ENCODE assay signal across 1 cellular context in the genomic region with DNA sequence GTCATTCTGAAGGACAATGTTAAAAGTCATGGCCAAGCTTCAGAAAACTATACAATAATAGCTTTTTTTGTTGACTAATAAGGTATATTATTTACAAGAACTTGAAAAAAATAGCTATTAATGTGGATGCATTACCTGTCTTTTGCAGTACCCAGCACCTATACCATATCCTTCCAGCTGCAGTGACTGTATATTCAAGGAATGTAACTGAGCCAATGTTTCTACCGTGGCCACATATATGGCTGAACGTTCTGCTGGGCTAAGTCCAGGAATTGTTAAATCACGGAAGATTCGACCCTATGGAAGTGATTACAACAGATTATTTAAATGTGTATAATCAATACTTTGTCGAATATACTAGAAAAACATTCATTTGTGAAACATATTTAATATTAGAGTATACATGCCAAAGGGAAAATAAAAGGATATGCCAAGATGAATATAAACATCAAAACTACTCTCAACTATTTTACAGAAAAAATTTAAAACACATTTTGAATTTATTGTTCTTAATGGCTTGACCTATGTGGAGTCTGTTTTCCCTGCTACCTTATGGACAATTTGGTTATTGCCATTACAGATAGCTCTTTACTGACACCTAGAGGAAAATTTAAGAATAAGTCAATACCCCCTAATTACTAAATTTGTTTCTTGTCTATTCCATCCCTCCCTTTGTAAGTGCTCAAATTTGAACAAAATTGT.
A peak's percentile ranks its signal among the peaks of the same experiment; 100 is the strongest.
TF ChIP-seq lines count a peak whose summit lies in the region.

No MANE protein-coding gene starts in this region.

TF ChIP-seq in GM12878, 131 proteins besides CTCF, POLR2A, EP300 and RAD21:
- TF ChIP-seq, protein P1, sequence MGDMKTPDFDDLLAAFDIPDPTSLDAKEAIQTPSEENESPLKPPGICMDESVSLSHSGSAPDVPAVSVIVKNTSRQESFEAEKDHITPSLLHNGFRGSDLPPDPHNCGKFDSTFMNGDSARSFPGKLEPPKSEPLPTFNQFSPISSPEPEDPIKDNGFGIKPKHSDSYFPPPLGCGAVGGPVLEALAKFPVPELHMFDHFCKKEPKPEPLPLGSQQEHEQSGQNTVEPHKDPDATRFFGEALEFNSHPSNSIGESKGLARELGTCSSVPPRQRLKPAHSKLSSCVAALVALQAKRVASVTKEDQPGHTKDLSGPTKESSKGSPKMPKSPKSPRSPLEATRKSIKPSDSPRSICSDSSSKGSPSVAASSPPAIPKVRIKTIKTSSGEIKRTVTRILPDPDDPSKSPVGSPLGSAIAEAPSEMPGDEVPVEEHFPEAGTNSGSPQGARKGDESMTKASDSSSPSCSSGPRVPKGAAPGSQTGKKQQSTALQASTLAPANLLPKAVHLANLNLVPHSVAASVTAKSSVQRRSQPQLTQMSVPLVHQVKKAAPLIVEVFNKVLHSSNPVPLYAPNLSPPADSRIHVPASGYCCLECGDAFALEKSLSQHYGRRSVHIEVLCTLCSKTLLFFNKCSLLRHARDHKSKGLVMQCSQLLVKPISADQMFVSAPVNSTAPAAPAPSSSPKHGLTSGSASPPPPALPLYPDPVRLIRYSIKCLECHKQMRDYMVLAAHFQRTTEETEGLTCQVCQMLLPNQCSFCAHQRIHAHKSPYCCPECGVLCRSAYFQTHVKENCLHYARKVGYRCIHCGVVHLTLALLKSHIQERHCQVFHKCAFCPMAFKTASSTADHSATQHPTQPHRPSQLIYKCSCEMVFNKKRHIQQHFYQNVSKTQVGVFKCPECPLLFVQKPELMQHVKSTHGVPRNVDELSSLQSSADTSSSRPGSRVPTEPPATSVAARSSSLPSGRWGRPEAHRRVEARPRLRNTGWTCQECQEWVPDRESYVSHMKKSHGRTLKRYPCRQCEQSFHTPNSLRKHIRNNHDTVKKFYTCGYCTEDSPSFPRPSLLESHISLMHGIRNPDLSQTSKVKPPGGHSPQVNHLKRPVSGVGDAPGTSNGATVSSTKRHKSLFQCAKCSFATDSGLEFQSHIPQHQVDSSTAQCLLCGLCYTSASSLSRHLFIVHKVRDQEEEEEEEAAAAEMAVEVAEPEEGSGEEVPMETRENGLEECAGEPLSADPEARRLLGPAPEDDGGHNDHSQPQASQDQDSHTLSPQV (IDR thresholded peaks at IDR 0.05) = 0 out of 2 replicates have a peak, but pooled peaks have one; percentile 18
- TF ChIP-seq JUND (IDR thresholded peaks at IDR 0.05; ENCODE audit: low read depth, low read length) (no peak), SMC3 (IDR thresholded peaks at IDR 0.05; ENCODE audit: borderline replicate concordance, low read length) (peak; percentile 39; the same call in 1 of the 2 replicates)
